In genomic region chr3:47577583-47578118, GRCh38 we compare ENCODE assay signal across 8 cellular contexts. TPM values are rescaled to one million over a fixed set of nuclear protein-coding genes. Genes with fewer than 3 reads are reported as not detected.
A peak's percentile ranks its signal among the peaks of the same experiment; 100 is the strongest.
DNase-seq lines count a peak whose midpoint lies in the region; ATAC-seq and TF ChIP-seq lines count a peak whose summit lies in the region.

No MANE protein-coding gene starts in this region.

- no peaks in the 10 kb centered on the region for H3K4me1 Mint-ChIP-seq in naive B cell

- peak overlapping the region; percentile 64 to 80 (median 70) for H3K4me3 Mint-ChIP-seq in naive B cell

- H3K9me3 Mint-ChIP-seq in naive B cell, result no peaks in the 10 kb centered on the region

- H3K27ac ChIP-seq in BLaER1 (no peak overlapping the region), ectodermal cell (ENCODE audit: insufficient read depth, low read depth, low read length, poor library complexity, severe bottlenecking) (no peak overlapping the region)

- H3K4me3 ChIP-seq in BLaER1 (peak overlapping the region; percentile 77), LNCaP clone FGC (ENCODE audit: low read depth, low read length) (peak overlapping the region; percentile 57), ectodermal cell (ENCODE audit: insufficient read depth, low read depth, low read length) (peak overlapping the region; percentile 35)

- 9 to 10% methylated on average over 48 to 49 of the region's 49 CpGs for WGBS in ectodermal cell, 2 experiments

- ATAC-seq in naive B cell (ENCODE audit: low read depth in 2 of 2) (peak; percentile 15 to 16), GM21717 (IDR thresholded peaks at IDR 0.05; ENCODE audit: unreplicated experiment) (no peak), HG02763 (IDR thresholded peaks at IDR 0.05; ENCODE audit: unreplicated experiment) (no peak)

- peaks cover 13% of the 10 kb centered on the region for H3K4me1 ChIP-seq in BLaER1
- H3K4me1 ChIP-seq in ectodermal cell (ENCODE audit: control insufficient read depth, insufficient read depth, low read length), result peaks cover 5% of the 10 kb centered on the region

- no peaks in the 10 kb centered on the region for H3K36me3 ChIP-seq in BLaER1
- no peaks in the 10 kb centered on the region for H3K36me3 ChIP-seq in ectodermal cell (ENCODE audit: control insufficient read depth, insufficient read depth, low read length)

- H3K9me3 ChIP-seq in BLaER1 (no peaks in the 10 kb centered on the region), ectodermal cell (ENCODE audit: control insufficient read depth, low read length) (no peaks in the 10 kb centered on the region)

- H3K27me3 ChIP-seq in BLaER1, result peaks cover 60% of the 10 kb centered on the region
- H3K27me3 ChIP-seq in ectodermal cell (ENCODE audit: control insufficient read depth, insufficient read depth, low read length, poor library complexity, severe bottlenecking), result peaks cover 54% of the 10 kb centered on the region

- H3K27me3 Mint-ChIP-seq in naive B cell, result peaks cover 28 to 58% (median 29%) of the 10 kb centered on the region in 3 donors

- H3K4me2 ChIP-seq in BLaER1, result peak overlapping the region; percentile 100

- H3K9ac ChIP-seq in BLaER1, result no peak overlapping the region

- peaks cover 51% of the 10 kb centered on the region for H4K20me1 ChIP-seq in BLaER1

- H3K27ac Mint-ChIP-seq in naive B cell, result no peak overlapping the region

- DNase-seq in LNCaP clone FGC (ENCODE audit: low read depth) (no peak), naive B cell (no peak), GM10266 (ENCODE audit: extremely low spot score) (no peak)
- DNase-seq in activated CD8-positive, alpha-beta memory T cell treated with anti-CD3 and anti-CD28 coated beads, Interleukin-2, amount 50 U/mL, for 48 hours, result no peak

- no peak for TF ChIP-seq CTCF in LNCaP clone FGC (IDR thresholded peaks at IDR 0.05; ENCODE audit: control insufficient read depth, extremely low read depth, insufficient read depth)
- TF ChIP-seq CTCF in GM10266 (IDR thresholded peaks at IDR 0.05; ENCODE audit: control insufficient read depth, insufficient read depth, low read depth, missing control alignments), result no peak

- no peaks in the 10 kb centered on the region for H3K36me3 Mint-ChIP-seq in naive B cell

RNA-seq across cellular contexts. Expression of gene CSPG5, which starts 1.0 kb away (rescaled TPM):
- 2.3 TPM for polyA plus RNA-seq in ectodermal cell (2013, experiment 1 of 4)
- polyA plus RNA-seq in ectodermal cell (2013, experiment 2 of 4), result 2.1 TPM
- 4.6 TPM for polyA plus RNA-seq in ectodermal cell (2013, experiment 3 of 4)
- polyA plus RNA-seq in ectodermal cell (2013, experiment 4 of 4), result 4.6 TPM
- under 1 TPM in 1 of 6 donors, not detected in 5; 0.16 TPM for polyA plus RNA-seq in naive B cell (ENCODE audit: low read depth in 6 of 6)

Comparison
In these comparisons a context has a peak if more than half of its experiments do, and no peak if none do; other contexts are left out.
1. ATAC-seq: peak in naive B cell (2 of 2); none in GM21717 (single experiment) and HG02763 (single experiment).
2. Peak in every context shown above with its lines, with median percentiles within 50 percentile points of each other: H3K4me3 ChIP-seq.